In genomic region chr20:63737940-63738686, GRCh38 we compare ENCODE assay signal across 9 cellular contexts. TPM values are rescaled to one million over a fixed set of nuclear protein-coding genes. Genes with fewer than 3 reads are reported as not detected.
A peak's percentile ranks its signal among the peaks of the same experiment; 100 is the strongest.
DNase-seq lines count a peak whose midpoint lies in the region; ATAC-seq and TF ChIP-seq lines count a peak whose summit lies in the region.
"Had no signal": no experiment of that assay in that cellular context is flagged by ENCODE, and none has a peak within 500 bp of the region (broad histone marks: within the 10 kb centered on the region; RNA-seq: fewer than 3 reads in every experiment).

No MANE protein-coding gene starts in this region.

- no peaks in the 10 kb centered on the region for H3K27me3 ChIP-seq in tibial artery

- intact Hi-C loops in activated CD8-positive, alpha-beta T cell treated with anti-CD3 and anti-CD28 coated beads for 36 hours (cut with micrococcal nuclease), result no loop called here
- intact Hi-C loops in tibial artery (cut with DNase I; ENCODE audit: low total_unique reads), result loop anchor here (10.0 kb wide), 2 partner anchors 83 to 127 kb away; partner anchors contain the start of genes ABHD16B, RTEL1, STMN3 and TPD52L2

- no peak overlapping the region for H3K27ac Mint-ChIP-seq in activated CD8-positive, alpha-beta T cell treated with anti-CD3 and anti-CD28 coated beads for 36 hours

- peak overlapping the region; percentile 84 to 98 for H3K27ac ChIP-seq in tibial artery

- peaks cover 29 to 53% (median 48%) of the 10 kb centered on the region in 3 donors for H3K36me3 ChIP-seq in tibial artery

- ATAC-seq in activated CD8-positive, alpha-beta T cell treated with anti-CD3 and anti-CD28 coated beads for 36 hours, result peak; percentile 5
- ATAC-seq in HG03565 (IDR thresholded peaks at IDR 0.05; ENCODE audit: unreplicated experiment) (no peak), GM21528 (IDR thresholded peaks at IDR 0.05; ENCODE audit: low FRiP score, unreplicated experiment) (no peak)

- H3K27me3 Mint-ChIP-seq in activated CD8-positive, alpha-beta T cell treated with anti-CD3 and anti-CD28 coated beads for 36 hours, result no peaks in the 10 kb centered on the region

- H3K4me3 ChIP-seq in tibial artery, result peak overlapping the region; percentile 57 to 63

- H3K9me3 ChIP-seq in tibial artery, result no peaks in the 10 kb centered on the region

- peaks cover 11% of the 10 kb centered on the region for H3K36me3 Mint-ChIP-seq in activated CD8-positive, alpha-beta T cell treated with anti-CD3 and anti-CD28 coated beads for 36 hours (ENCODE audit: low read depth)

- POLR2A ChIA-PET in activated CD8-positive, alpha-beta T cell treated with anti-CD3 and anti-CD28 coated beads for 36 hours (lab: Charles Lee), result interaction anchor here (0.7 to 1.3 kb wide), 5 partner anchors 10 to 30 kb away, joined by 3 to 4 read pairs (median 3); partner anchors contain the start of genes ARFRP1 and ZGPAT

- H3K4me1 ChIP-seq in tibial artery, result peaks cover 0 to 41% (median 31%) of the 10 kb centered on the region in 4 donors

- CTCF ChIA-PET in activated CD8-positive, alpha-beta T cell treated with anti-CD3 and anti-CD28 coated beads for 36 hours (lab: Charles Lee), result interaction anchor here (1.2 to 2.4 kb wide), 3 partner anchors 30 to 199 kb away, joined by 3 to 7 read pairs (median 4); partner anchors contain the start of genes ARFRP1 and ZGPAT

- H3K4me3 Mint-ChIP-seq in activated CD8-positive, alpha-beta T cell treated with anti-CD3 and anti-CD28 coated beads for 36 hours, result peak overlapping the region; percentile 38

- TF ChIP-seq CTCF in activated CD8-positive, alpha-beta T cell treated with anti-CD3 and anti-CD28 coated beads for 36 hours (IDR thresholded peaks at IDR 0.05), result no peak
- TF ChIP-seq CTCF in tibial artery (IDR thresholded peaks at IDR 0.05), result no peak

- H3K4me1 Mint-ChIP-seq in activated CD8-positive, alpha-beta T cell treated with anti-CD3 and anti-CD28 coated beads for 36 hours (ENCODE audit: low read depth), result peaks cover 26% of the 10 kb centered on the region

- no peaks in the 10 kb centered on the region for H3K9me3 Mint-ChIP-seq in activated CD8-positive, alpha-beta T cell treated with anti-CD3 and anti-CD28 coated beads for 36 hours

- DNase-seq in activated gamma-delta T cell treated with Interleukin-2 at 50 U/mL for 16 hours, result peak; percentile 24
- no peak for DNase-seq in activated gamma-delta T cell (lab: John Stamatoyannopoulos, UW)
- peak; percentile 45 for DNase-seq in activated CD8-positive, alpha-beta T cell treated with anti-CD3 and anti-CD28 coated beads for 36 hours
- peak; percentile 61 for DNase-seq in iPS-NIHi7 (ENCODE audit: extremely low spot score)
- DNase-seq in tibial artery, result peak in 1 of 2 donors; percentile 75
- no peak for DNase-seq in OCI-M2 (lab: John Stamatoyannopoulos, UW; ENCODE audit: unreplicated experiment)
- DNase-seq: NCI-H524 treated with DMSO at 0.1 percent for 48 hours had no signal

RNA-seq across cellular contexts. Expression of gene SLC2A4RG, which starts 1.5 kb away (rescaled TPM):
- total RNA-seq in activated CD8-positive, alpha-beta T cell treated with anti-CD3 and anti-CD28 coated beads for 36 hours, result 10 to 100 TPM; 38.5 to 39.8 TPM

RNA-seq across cellular contexts. Expression of gene LIME1, which starts 1.6 kb away (rescaled TPM):
- 10 to 100 TPM; 15.5 to 16.8 TPM for total RNA-seq in activated CD8-positive, alpha-beta T cell treated with anti-CD3 and anti-CD28 coated beads for 36 hours

RNA-seq across cellular contexts. Expression of gene ZGPAT, which starts 30.3 kb away (rescaled TPM):
- total RNA-seq in activated CD8-positive, alpha-beta T cell treated with anti-CD3 and anti-CD28 coated beads for 36 hours, result 10 to 100 TPM; 22.4 to 22.5 TPM

RNA-seq across cellular contexts. Expression of gene ARFRP1, which starts 30.3 kb away (rescaled TPM):
- 10 to 100 TPM; 41.7 to 44.2 TPM for total RNA-seq in activated CD8-positive, alpha-beta T cell treated with anti-CD3 and anti-CD28 coated beads for 36 hours

RNA-seq across cellular contexts. Expression of gene TNFRSF6B, which starts 41.7 kb away (rescaled TPM):
- total RNA-seq in activated CD8-positive, alpha-beta T cell treated with anti-CD3 and anti-CD28 coated beads for 36 hours, result not detected

Comparison
In these comparisons a context has a peak if more than half of its experiments do, and no peak if none do; other contexts are left out.
1. DNase-seq: peak in activated gamma-delta T cell treated with Interleukin-2 at 50 U/mL for 16 hours (single experiment), activated CD8-positive, alpha-beta T cell treated with anti-CD3 and anti-CD28 coated beads for 36 hours (single experiment) and iPS-NIHi7 (single experiment); none in activated gamma-delta T cell (single experiment) and OCI-M2 (single experiment).